ENCODE assay signal across 15 cellular contexts in genomic region chr11:47905358-47906059, GRCh38. TPM values are rescaled to one million over a fixed set of nuclear protein-coding genes. Genes with fewer than 3 reads are reported as not detected.
DNase-seq lines count a peak whose midpoint lies in the region; ATAC-seq and TF ChIP-seq lines count a peak whose summit lies in the region.
"Had no signal": no experiment of that assay in that cellular context is flagged by ENCODE, and none has a peak within 500 bp of the region (broad histone marks: within the 10 kb centered on the region; RNA-seq: fewer than 3 reads in every experiment).

No MANE protein-coding gene starts in this region.

- ATAC-seq in GM19035 (IDR thresholded peaks at IDR 0.05; ENCODE audit: unreplicated experiment), result no peak
- ATAC-seq in GM19397 (IDR thresholded peaks at IDR 0.05; ENCODE audit: unreplicated experiment), result no peak
- ATAC-seq in HG03457 (IDR thresholded peaks at IDR 0.05; ENCODE audit: unreplicated experiment), result no peak
- ATAC-seq: pancreas; Right ventricle myocardium inferior; stimulated activated effector memory CD8-positive, alpha-beta T cell treated with anti-CD3 and anti-CD28 coated beads, Interleukin-12 subunit alpha, Interleukin-12 subunit beta, amount 100 ng/mL, for 72 hours had no signal

- in situ Hi-C loops in astrocyte of the spinal cord (cut with HindIII; ENCODE audit: low sequenced_read_pairs), result no loop called here

- H3K4me3 ChIP-seq in astrocyte of the spinal cord (ENCODE audit: low read depth, low read length), result no peak overlapping the region
- H3K4me3 ChIP-seq: pancreas had no signal

- DNase-seq in EH (ENCODE audit: low read depth) (peak; percentile 77), NCI-H2171 (lab: John Stamatoyannopoulos, UW) (peak; percentile 64), astrocyte of the spinal cord (ENCODE audit: low read depth, low spot score) (peak; percentile 26), myocyte (ENCODE audit: low read depth) (peak; percentile 55), NCI-H345 (lab: John Stamatoyannopoulos, UW) (no peak)
- DNase-seq: activated CD8-positive, alpha-beta memory T cell treated with anti-CD3 and anti-CD28 coated beads, Interleukin-2, amount 50 U/mL, for 48 hours; effector CD4-positive, alpha-beta T cell; NCI-H187 treated with DMSO at 0.1 percent for 48 hours; pancreas; stimulated activated CD4-positive, alpha-beta T cell treated with anti-CD3 and anti-CD28 coated beads, Interleukin-1b, Interleukin-23, amount 100 ng/mL, for 48 hours had no signal

- no peak for TF ChIP-seq CTCF in astrocyte of the spinal cord (IDR thresholded peaks at IDR 0.05; ENCODE audit: low read depth, low read length)

RNA-seq across cellular contexts. Expression of gene NUP160, which starts 57.4 kb away (rescaled TPM):
- total RNA-seq in myocyte, result 17.1 and 17.8 TPM in 2 replicates
- polyA plus RNA-seq in myocyte (2012), result 10.3 TPM
